23 cellular contexts compared by ENCODE assay signal in genomic region chr3:150447084-150447483, GRCh38. TPM values are rescaled to one million over a fixed set of nuclear protein-coding genes. Genes with fewer than 3 reads are reported as not detected.
DNase-seq lines count a peak whose midpoint lies in the region; ATAC-seq and TF ChIP-seq lines count a peak whose summit lies in the region.
"Had no signal": no experiment of that assay in that cellular context is flagged by ENCODE, and none has a peak within 500 bp of the region (broad histone marks: within the 10 kb centered on the region; RNA-seq: fewer than 3 reads in every experiment).

No MANE protein-coding gene starts in this region.

- H3K9me3 Mint-ChIP-seq in osteocyte (ENCODE audit: unreplicated experiment): no peaks in the 10 kb centered on the region
- H3K9me3 Mint-ChIP-seq: activated naive CD4-positive, alpha-beta T cell treated with anti-CD3 and anti-CD28 coated beads, Interleukin-2, amount 50 U/mL, for 72 hours; activated T-cell treated with anti-CD3 and anti-CD28 coated beads, Interleukin-2, amount 50 U/mL, for 72 hours; CD8-positive, alpha-beta T cell; immature natural killer cell had no signal

- H3K4me2 ChIP-seq in fibroblast of lung (ENCODE audit: extremely low read depth, insufficient read depth, low read length): peak overlapping the region; percentile 7

- TF ChIP-seq CTCF in RWPE2 (IDR thresholded peaks at IDR 0.05; ENCODE audit: poor library complexity, severe bottlenecking) (no peak), fibroblast of lung (conservative IDR thresholded peaks at IDR 0.05 in 1 of 2, IDR thresholded peaks at IDR 0.05 in 1 of 2; ENCODE audit: low read depth in 1 of 2, low read length in 2 of 2) (no peak), osteocyte (IDR thresholded peaks at IDR 0.05) (no peak)

- no peak overlapping the region for H3K9ac ChIP-seq in fibroblast of lung (ENCODE audit: insufficient read depth, low read length)

- peaks cover 25% of the 10 kb centered on the region for H3K36me3 Mint-ChIP-seq in osteocyte (ENCODE audit: unreplicated experiment)
- H3K36me3 Mint-ChIP-seq: immature natural killer cell had no signal

- no peaks in the 10 kb centered on the region for H3K9me3 ChIP-seq in RWPE2 (ENCODE audit: severe bottlenecking)
- H3K9me3 ChIP-seq in fibroblast of lung (ENCODE audit: control insufficient read depth, insufficient read depth, low read depth, low read length): no peaks in the 10 kb centered on the region
- H3K9me3 ChIP-seq: left ventricle myocardium inferior, right lobe of liver, thoracic aorta had no signal

- H3K27ac ChIP-seq in RWPE2 (ENCODE audit: poor library complexity, severe bottlenecking) (peak overlapping the region; percentile 95), fibroblast of lung (ENCODE audit: insufficient read depth, low read length) (peak overlapping the region; percentile 0)
- H3K27ac ChIP-seq: coronary artery, left ventricle myocardium inferior, right lobe of liver, thoracic aorta had no signal

- H3K27ac Mint-ChIP-seq in osteocyte (ENCODE audit: unreplicated experiment): peak overlapping the region; percentile 72
- H3K27ac Mint-ChIP-seq: activated naive CD4-positive, alpha-beta T cell treated with anti-CD3 and anti-CD28 coated beads, Interleukin-2, amount 50 U/mL, for 72 hours; activated T-cell treated with anti-CD3 and anti-CD28 coated beads, Interleukin-2, amount 50 U/mL, for 72 hours; stimulated activated naive B cell treated with anti-CD40 and anti-IgM and Interleukin-4, amounts not matched to agents 10 μg/mL and 1 μg/mL and 100 μg/mL, for 72 hours had no signal

- ATAC-seq in RWPE2 (ENCODE audit: low read depth): no peak; the same call in 2 of the 3 replicates
- ATAC-seq: activated naive CD4-positive, alpha-beta T cell treated with anti-CD3 and anti-CD28 coated beads, Interleukin-2, amount 50 U/mL, for 72 hours; activated T-cell treated with anti-CD3 and anti-CD28 coated beads, Interleukin-2, amount 50 U/mL, for 72 hours; CD8-positive, alpha-beta T cell; right lobe of liver; stimulated activated naive B cell treated with anti-CD40 and anti-IgM and Interleukin-4, amounts not matched to agents 10 μg/mL and 1 μg/mL and 100 μg/mL, for 72 hours had no signal

- peaks cover 60% of the 10 kb centered on the region for H3K4me1 Mint-ChIP-seq in osteocyte (ENCODE audit: unreplicated experiment)

- no peak overlapping the region for H3K4me3 Mint-ChIP-seq in osteocyte (ENCODE audit: unreplicated experiment)
- H3K4me3 Mint-ChIP-seq: activated T-cell treated with anti-CD3 and anti-CD28 coated beads, Interleukin-2, amount 50 U/mL, for 72 hours; CD8-positive, alpha-beta T cell; immature natural killer cell; stimulated activated naive B cell treated with anti-CD40 and anti-IgM and Interleukin-4, amounts not matched to agents 10 μg/mL and 1 μg/mL and 100 μg/mL, for 72 hours had no signal

- DNase-seq in EH (ENCODE audit: low read depth) (peak; percentile 48), RWPE2 (ENCODE audit: low spot score) (no peak), fibroblast of lung (ENCODE audit: low read depth in 2 of 2) (peak in 1 of 2 donors; percentile 52), osteocyte (ENCODE audit: extremely low spot score, unreplicated experiment) (no peak), NCI-H2227 (lab: John Stamatoyannopoulos, UW; ENCODE audit: unreplicated experiment) (no peak), NCI-H1694 treated with DMSO at 0.1 percent for 48 hours (lab: John Stamatoyannopoulos, UW) (no peak)
- no peak for DNase-seq in activated CD4-positive, alpha-beta T cell treated with anti-CD3 and anti-CD28 coated beads, Interleukin-2, amount 50 U/mL, for 4 hours
- DNase-seq in activated naive CD4-positive, alpha-beta T cell treated with Interleukin-2 at 50 U/mL for 16 hours: no peak
- DNase-seq: activated CD4-positive, CD25-positive, alpha-beta regulatory T cell treated with anti-CD3 and anti-CD28 coated beads, Interleukin-2, amount 50 U/mL, for 72 hours; activated T-cell treated with anti-CD3 and anti-CD28 coated beads, Interleukin-2, amount 50 U/mL, for 72 hours; CD8-positive, alpha-beta T cell; DMS79 treated with DMSO at 0.1 percent for 48 hours; foreskin fibroblast; immature natural killer cell; left ventricle myocardium inferior; NCI-H1105; NCI-H524 treated with DMSO at 0.1 percent for 48 hours; right lobe of liver; RPMI8226; stimulated activated naive B cell treated with anti-CD40 and anti-IgM and Interleukin-4, amounts not matched to agents 10 μg/mL and 1 μg/mL and 100 μg/mL, for 72 hours had no signal

- H3K4me3 ChIP-seq in RWPE2 (ENCODE audit: severe bottlenecking) (no peak overlapping the region), fibroblast of lung (replicated peaks in 1 of 4; ENCODE audit: control extremely low read depth in 1 of 4, insufficient read depth in 1 of 4, low read depth in 3 of 4, low read length in 4 of 4) (no peak overlapping the region)
- H3K4me3 ChIP-seq: coronary artery, left ventricle myocardium inferior, right lobe of liver, thoracic aorta had no signal

- H3K79me2 ChIP-seq in fibroblast of lung (ENCODE audit: control insufficient read depth, insufficient read depth, low read length): peaks cover 87% of the 10 kb centered on the region

- H3K4me1 ChIP-seq in RWPE2 (ENCODE audit: insufficient read depth, poor library complexity, severe bottlenecking) (peaks cover 79% of the 10 kb centered on the region), fibroblast of lung (ENCODE audit: control insufficient read depth, extremely low read depth, insufficient read depth, low read length) (peaks cover 14% of the 10 kb centered on the region)

- H3K36me3 ChIP-seq in RWPE2 (ENCODE audit: low read depth) (peaks cover 54% of the 10 kb centered on the region), fibroblast of lung (ENCODE audit: control insufficient read depth, insufficient read depth, low read length) (no peaks in the 10 kb centered on the region)
- H3K36me3 ChIP-seq: right lobe of liver, thoracic aorta had no signal

- no peak overlapping the region for H2AFZ ChIP-seq in fibroblast of lung (ENCODE audit: low read length)

- peaks cover 6% of the 10 kb centered on the region for H4K20me1 ChIP-seq in fibroblast of lung (ENCODE audit: control insufficient read depth, extremely low read depth, insufficient read depth, low read length)

- H3K27me3 ChIP-seq in RWPE2 (ENCODE audit: insufficient read depth, poor library complexity, severe bottlenecking): no peaks in the 10 kb centered on the region
- no peaks in the 10 kb centered on the region for H3K27me3 ChIP-seq in fibroblast of lung (ENCODE audit: control insufficient read depth, insufficient read depth, low read length)
- H3K27me3 ChIP-seq: right lobe of liver had no signal

- no peaks in the 10 kb centered on the region for H3K27me3 Mint-ChIP-seq in osteocyte (ENCODE audit: unreplicated experiment)
- H3K27me3 Mint-ChIP-seq: stimulated activated naive B cell treated with anti-CD40 and anti-IgM and Interleukin-4, amounts not matched to agents 10 μg/mL and 1 μg/mL and 100 μg/mL, for 72 hours had no signal

RNA-seq across cellular contexts. Expression of gene TSC22D2, which starts 39.0 kb away (rescaled TPM):
- total RNA-seq in fibroblast of lung: 10.3 and 23.6 TPM in 2 replicates
- 29.3 and 45.5 TPM in 2 replicates for polyA plus RNA-seq in fibroblast of lung
- polyA plus RNA-seq in fibroblast of lung (2012): 30.3 and 41.2 TPM in 2 replicates
- polyA minus RNA-seq in fibroblast of lung (ENCODE audit: low replicate concordance): 11.1 and 13.0 TPM in 2 replicates
- total RNA-seq in osteocyte: 51.3 and 51.5 TPM in 2 replicates
